8 cellular contexts compared by ENCODE assay signal in genomic region chr5:113050606-113051391, GRCh38.
DNase-seq lines count a peak whose midpoint lies in the region; ATAC-seq and TF ChIP-seq lines count a peak whose summit lies in the region.

No MANE protein-coding gene starts in this region.

- H3K4me1 ChIP-seq in osteoblast (ENCODE audit: insufficient read depth, low read length) = peaks cover 36% of the 10 kb centered on the region

- H4K20me1 ChIP-seq in osteoblast (ENCODE audit: insufficient read depth, low read length) = no peaks in the 10 kb centered on the region

- no peaks in the 10 kb centered on the region for H3K36me3 ChIP-seq in osteoblast (ENCODE audit: insufficient read depth, low read length)

- H3K4me2 ChIP-seq in osteoblast (ENCODE audit: insufficient read depth, low read length) = peak overlapping the region; percentile 49

- H3K27ac ChIP-seq in osteoblast (ENCODE audit: low read depth, low read length) = peak overlapping the region; percentile 67

- H3K79me2 ChIP-seq in osteoblast (ENCODE audit: insufficient read depth, low read length) = no peaks in the 10 kb centered on the region

- ATAC-seq in HG03097 (IDR thresholded peaks at IDR 0.05; ENCODE audit: low FRiP score, unreplicated experiment) (no peak), HG02763 (IDR thresholded peaks at IDR 0.05; ENCODE audit: unreplicated experiment) (no peak)

- no peaks in the 10 kb centered on the region for H3K9me3 ChIP-seq in osteoblast (ENCODE audit: low read depth, low read length)

- no peak for TF ChIP-seq CTCF in osteoblast (IDR thresholded peaks at IDR 0.05; ENCODE audit: extremely low read depth, low read depth, low read length)

- H3K27me3 ChIP-seq in osteoblast (ENCODE audit: insufficient read depth, low read length) = no peaks in the 10 kb centered on the region

- no peak overlapping the region for H2AFZ ChIP-seq in osteoblast (ENCODE audit: low read length)

- DNase-seq in Daoy (ENCODE audit: low read depth) (peak; percentile 58), RPMI7951 (ENCODE audit: low read depth) (peak; percentile 87), dermis blood vessel endothelial cell (peak; percentile 73), osteoblast (ENCODE audit: insufficient read length, low spot score, missing footprints) (peak; percentile 96), DMS153 treated with DMSO at 0.1 percent for 48 hours (lab: John Stamatoyannopoulos, UW; ENCODE audit: unreplicated experiment) (no peak), D341Med (ENCODE audit: low spot score) (no peak)

- peak overlapping the region; percentile 18 for H3K4me3 ChIP-seq in osteoblast (ENCODE audit: insufficient read depth, low read length)

Comparison
In these comparisons a context has a peak if more than half of its experiments do, and no peak if none do; other contexts are left out.
1. DNase-seq: peak in Daoy (single experiment), RPMI7951 (single experiment), dermis blood vessel endothelial cell (single experiment) and osteoblast (single experiment); none in DMS153 treated with DMSO at 0.1 percent for 48 hours (single experiment) and D341Med (single experiment).